ENCODE assay signal across 27 cellular contexts in the genomic region with DNA sequence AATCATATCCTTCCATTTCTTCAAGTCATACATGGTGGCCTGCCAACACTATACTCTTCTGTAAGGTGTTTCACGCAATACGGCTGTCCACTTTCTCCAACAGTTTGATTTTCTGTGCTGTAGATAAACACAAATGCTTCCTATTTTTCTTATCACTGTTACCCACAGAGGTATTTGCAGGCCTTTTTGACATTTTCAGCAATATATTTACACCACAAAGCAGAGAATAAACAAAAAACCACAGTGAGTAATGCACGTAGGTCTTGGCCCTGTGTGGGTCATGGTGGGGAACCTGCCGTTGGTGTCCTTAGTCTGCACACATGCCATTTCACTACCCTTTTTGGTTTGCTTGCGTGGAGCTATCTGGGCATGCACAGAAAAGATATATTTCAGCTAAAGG.
"Had no signal": no experiment of that assay in that cellular context is flagged by ENCODE, and none has a peak within 500 bp of the region (broad histone marks: within the 10 kb centered on the region; RNA-seq: fewer than 3 reads in every experiment).

No MANE protein-coding gene starts in this region.

- H3K4me2 ChIP-seq: KMS-11, PC-9 had no signal

- H2AFZ ChIP-seq: PC-9 had no signal

- H3K9me3 ChIP-seq: body of pancreas had no signal

- FAIRE-seq: bronchial epithelial cell had no signal

- H3K27ac ChIP-seq: ascending aorta, body of pancreas, KMS-11, PC-9 had no signal

- H3K4me3 ChIP-seq: ascending aorta, body of pancreas, MG63, PC-9 had no signal

- H3K9ac ChIP-seq: KMS-11 had no signal

- H3K36me3 ChIP-seq: ascending aorta, MG63 had no signal

- H3K27me3 ChIP-seq: ascending aorta, body of pancreas, MG63 had no signal

- DNase-seq: activated CD4-positive, alpha-beta T cell treated with anti-CD3 and anti-CD28 coated beads for 48 hours; activated CD4-positive, alpha-beta T cell treated with anti-CD3 and anti-CD28 coated beads, Interleukin-2, amount 50 U/mL, for 4 hours; activated CD4-positive, CD25-positive, alpha-beta regulatory T cell treated with anti-CD3 and anti-CD28 coated beads, Interleukin-2, amount 50 U/mL, for 72 hours; activated CD8-positive, alpha-beta memory T cell treated with anti-CD3 and anti-CD28 coated beads, Interleukin-2, amount 50 U/mL, for 48 hours; activated CD8-positive, alpha-beta T cell treated with anti-CD3 and anti-CD28 coated beads, Interleukin-2, amount 10 ng/mL, durations not matched to agents 7 days and 5 days; activated naive CD4-positive, alpha-beta T cell; activated T-cell treated with anti-CD3 and anti-CD28 coated beads, Interleukin-2, amount 50 U/mL, for 1 hour; amniotic stem cell; body of pancreas; central memory CD4-positive, alpha-beta T cell; MG63; MV-4-11; NCI-H1092 treated with DMSO at 0.1 percent for 48 hours; NCI-H1417 treated with DMSO at 0.1 percent for 48 hours; NCI-H1694; NCI-H2029; NCI-H2107; NCI-H345; NCI-H510A treated with DMSO at 0.1 percent for 48 hours; NCI-H69; PC-9; SIG-M5; T-helper 17 cell; T1000 had no signal
